13 cellular contexts compared by ENCODE assay signal in genomic region chr1:15714438-15715136, GRCh38. TPM values are rescaled to one million over a fixed set of nuclear protein-coding genes. Genes with fewer than 3 reads are reported as not detected.
A peak's percentile ranks its signal among the peaks of the same experiment; 100 is the strongest.
DNase-seq lines count a peak whose midpoint lies in the region; ATAC-seq and TF ChIP-seq lines count a peak whose summit lies in the region.
"Had no signal": no experiment of that assay in that cellular context is flagged by ENCODE, and none has a peak within 500 bp of the region (broad histone marks: within the 10 kb centered on the region; RNA-seq: fewer than 3 reads in every experiment).

No MANE protein-coding gene starts in this region.

- no peak for TF ChIP-seq RAD21 in IMR-90 (IDR thresholded peaks at IDR 0.05; ENCODE audit: low read length)

- POLR2A ChIA-PET in IMR-90 (lab: Charles Lee; ENCODE audit: unreplicated experiment), result no interaction called here

- H3K27me3 ChIP-seq in IMR-90 (ENCODE audit: control insufficient read depth, insufficient read depth, low read length) (no peaks in the 10 kb centered on the region), stomach (no peaks in the 10 kb centered on the region)

- H2AK5ac ChIP-seq in IMR-90 (ENCODE audit: low read depth, low read length), result peak overlapping the region; percentile 23; the same call in 1 of the 2 replicates

- intact Hi-C loops in IMR-90 (cut with micrococcal nuclease), result no loop called here
- intact Hi-C loops in stomach (cut with DNase I; ENCODE audit: low total_unique reads), result no loop called here

- H4K91ac ChIP-seq in IMR-90 (ENCODE audit: insufficient read depth, low read depth, low read length), result no peak overlapping the region

- H2AK9ac ChIP-seq in IMR-90 (replicated peaks; ENCODE audit: low read depth, low read length, poor library complexity), result peak overlapping the region; percentile 4

- H2BK15ac ChIP-seq in IMR-90 (ENCODE audit: low read depth, low read length), result peak overlapping the region; percentile 2; the same call in 1 of the 3 replicates

- H2BK120ac ChIP-seq in IMR-90 (ENCODE audit: low read depth, low read length), result no peak overlapping the region

- 0 out of 2 replicates have a peak overlapping the region, but pooled peaks have one; percentile 13 for H3K23ac ChIP-seq in IMR-90 (ENCODE audit: low read depth, low read length)

- no peak overlapping the region for H3K18ac ChIP-seq in IMR-90 (ENCODE audit: low read depth, low read length)

- dilution Hi-C loops in IMR-90 (cut with HindIII; ENCODE audit: low sequenced_read_pairs, unreplicated experiment), result no loop called here

- no peak overlapping the region for H3K9ac ChIP-seq in IMR-90 (ENCODE audit: low read depth, low read length)

- H2BK5ac ChIP-seq in IMR-90 (ENCODE audit: low read depth, low read length, poor library complexity, severe bottlenecking), result no peak overlapping the region

- no peak for TF ChIP-seq EP300 in stomach (IDR thresholded peaks at IDR 0.05)

- peak overlapping the region; percentile 43; the same call in 1 of the 2 replicates for H3K14ac ChIP-seq in IMR-90 (replicated peaks; ENCODE audit: low read depth, low read length)

- no TSS peak for BruUV-seq in IMR-90 (replicated peaks; lab: Mats Ljungman, UMichigan)

- H2AFZ ChIP-seq in IMR-90 (replicated peaks; ENCODE audit: low read length, poor library complexity), result peak overlapping the region; percentile 5

- H3K4me2 ChIP-seq in IMR-90 (ENCODE audit: low read depth, low read length), result no peak overlapping the region; the same call in 1 of the 2 replicates

- peaks cover 40 to 58% of the 10 kb centered on the region in 2 experiments for H3K79me1 ChIP-seq in IMR-90 (ENCODE audit: low read depth in 1 of 2, low read length in 2 of 2)

- H3K27ac ChIP-seq in IMR-90 (ENCODE audit: insufficient read depth, low read length) (peak overlapping the region; percentile 45; the same call in 1 of the 2 replicates), stomach (peak overlapping the region in 3 of 5 donors; percentile 29 to 85 (median 56))
- H3K27ac ChIP-seq: HL-60 had no signal

- peaks cover 9% of the 10 kb centered on the region for H3K9me1 ChIP-seq in IMR-90 (ENCODE audit: insufficient read depth, low read length)

- ATAC-seq in IMR-90 (ENCODE audit: low read depth), result peak; percentile 90
- ATAC-seq in HG03520 (IDR thresholded peaks at IDR 0.05; ENCODE audit: unreplicated experiment), result no peak

- peaks cover 31% of the 10 kb centered on the region for H3K36me3 ChIP-seq in IMR-90 (ENCODE audit: control insufficient read depth, insufficient read depth, low read length)
- peaks cover 25 to 39% (median 34%) of the 10 kb centered on the region in 4 donors for H3K36me3 ChIP-seq in stomach

- CTCF ChIA-PET in IMR-90 (lab: Yijun Ruan, JAX), result no interaction called here

- H3K56ac ChIP-seq in IMR-90 (ENCODE audit: extremely low read depth, insufficient read depth, low read length), result no peak overlapping the region

- peaks cover 39% of the 10 kb centered on the region for H4K20me1 ChIP-seq in IMR-90 (ENCODE audit: insufficient read depth, low read length)

- peak overlapping the region; percentile 35 for H3K4ac ChIP-seq in IMR-90 (ENCODE audit: low read depth, low read length)

- in situ Hi-C loops in IMR-90 (cut with MboI; ENCODE audit: low sequenced_read_pairs), result no loop called here

- H4K5ac ChIP-seq in IMR-90 (ENCODE audit: low read depth, low read length), result no peak overlapping the region

- TF ChIP-seq POLR2A in IMR-90 (IDR thresholded peaks at IDR 0.05; ENCODE audit: low read depth, low read length), result no peak
- TF ChIP-seq POLR2A in stomach (IDR thresholded peaks at IDR 0.05), result no peak

- TF ChIP-seq CTCF in IMR-90 (conservative IDR thresholded peaks at IDR 0.05; ENCODE audit: low read depth, low read length) (no peak), stomach (IDR thresholded peaks at IDR 0.05) (no peak)

- 0 out of 2 replicates have a peak overlapping the region, but pooled peaks have one; percentile 2 for H2BK20ac ChIP-seq in IMR-90 (ENCODE audit: low read depth, low read length)

- H4K8ac ChIP-seq in IMR-90 (ENCODE audit: low read depth in 2 of 2, low read length in 2 of 2), result 0 out of 4 replicates have a peak overlapping the region, but pooled peaks of 1 of the 2 experiments have one; percentile 2

- no peaks in the 10 kb centered on the region for H3K9me3 ChIP-seq in IMR-90 (ENCODE audit: control insufficient read depth, insufficient read depth, low read length)
- no peaks in the 10 kb centered on the region for H3K9me3 ChIP-seq in stomach

- peak; percentile 75 for DNase-seq in IMR-90
- peak; percentile 81 for DNase-seq in cerebellar cortex (ENCODE audit: low spot score)
- peak; percentile 23 to 46 for DNase-seq in hippocampal formation (lab: John Stamatoyannopoulos, UW)
- no peak for DNase-seq in stomach
- no peak for DNase-seq in NCI-H345 (lab: John Stamatoyannopoulos, UW)
- no peak for DNase-seq in NCI-H1930 (lab: John Stamatoyannopoulos, UW)
- no peak for DNase-seq in NCI-H1092 treated with DMSO at 0.1 percent for 48 hours (lab: John Stamatoyannopoulos, UW)
- DNase-seq: activated effector memory CD4-positive, alpha-beta T cell treated with anti-CD3 and anti-CD28 coated beads, Interleukin-2, amount 50 U/mL, for 16 hours; NCI-H2081 treated with DMSO at 0.1 percent for 48 hours; retina; T-helper 2 cell had no signal

- H3K4me1 ChIP-seq in IMR-90 (ENCODE audit: control insufficient read depth, insufficient read depth, low read length), result peaks cover 5% of the 10 kb centered on the region
- H3K4me1 ChIP-seq in stomach, result peaks cover 27 to 67% (median 44%) of the 10 kb centered on the region in 4 donors

- no CpG with 5 or more reads among the region's 4 CpGs for WGBS in IMR-90 (ENCODE audit: extremely low coverage in 2 of 2, insufficient read length in 1 of 2), 2 experiments
- 45 to 70% (median 47%) methylated on average over 3 to 4 of the region's 4 CpGs for WGBS in stomach, 5 donors

- H3K4me3 ChIP-seq in IMR-90 (ENCODE audit: insufficient read depth, low read depth, low read length) (no peak overlapping the region), stomach (no peak overlapping the region)

TF ChIP-seq in IMR-90, 13 proteins besides CTCF, POLR2A, EP300 and RAD21:
- TF ChIP-seq MXI1 (IDR thresholded peaks at IDR 0.05; ENCODE audit: borderline replicate concordance, low read depth, low read length) (peak; percentile 67; the same call in 1 of the 2 replicates), MAZ (IDR thresholded peaks at IDR 0.05; ENCODE audit: borderline replicate concordance, low read depth, low read length) (no peak), BHLHE40 (IDR thresholded peaks at IDR 0.05; ENCODE audit: low read depth, low read length) (no peak), CHD1 (IDR thresholded peaks at IDR 0.05; ENCODE audit: low read depth, low read length) (no peak), CEBPB (IDR thresholded peaks at IDR 0.05; ENCODE audit: low read depth, low read length) (no peak)

RNA-seq across cellular contexts. Expression of gene SLC25A34, which starts 21.5 kb away (rescaled TPM):
- total RNA-seq in IMR-90 (2012; rRNA removed), result under 0.01 TPM in 1 of 2 replicates, not detected in the other
- 0.72 and 1.1 TPM in 2 replicates for polyA plus RNA-seq in IMR-90 (2012; rRNA removed)
- polyA plus RNA-seq in IMR-90 (2012; cell fraction: cytosol; rRNA removed), result 0.08 and 0.45 TPM in 2 replicates
- 5.3 and 9.5 TPM in 2 replicates for polyA plus RNA-seq in IMR-90 (2012; cell fraction: nucleus; rRNA removed; ENCODE audit: low replicate concordance)
- 10 to 100 TPM in 2 of 5 donors, 1 to 10 TPM in 2, not detected in 1; 1.8 to 16.9 (median 7.5) TPM for total RNA-seq in stomach
- 1 to 10 TPM in 2 of 3 donors, under 1 TPM in 1; 0.75 to 4.1 (median 1.9) TPM for polyA plus RNA-seq in stomach

RNA-seq across cellular contexts. Expression of gene TMEM82, which starts 27.7 kb away (rescaled TPM):
- not detected in 2 replicates for total RNA-seq in IMR-90 (2012; rRNA removed)
- polyA plus RNA-seq in IMR-90 (2012; rRNA removed), result not detected in 2 replicates
- not detected in 2 replicates for polyA plus RNA-seq in IMR-90 (2012; cell fraction: cytosol; rRNA removed)
- not detected in 2 replicates for polyA plus RNA-seq in IMR-90 (2012; cell fraction: nucleus; rRNA removed; ENCODE audit: low replicate concordance)
- total RNA-seq in stomach, result 1 to 10 TPM in 2 of 5 donors, not detected in 3; 2.2 to 4.9 TPM
- polyA plus RNA-seq in stomach, result under 1 TPM in 2 of 3 donors, not detected in 1; 0.10 to 0.75 TPM

RNA-seq across cellular contexts. Expression of gene PLEKHM2, which starts 30.5 kb away (rescaled TPM):
- total RNA-seq in IMR-90 (2012; rRNA removed), result 23.1 and 24.7 TPM in 2 replicates
- polyA plus RNA-seq in IMR-90 (2012; rRNA removed), result 48.0 and 51.2 TPM in 2 replicates
- polyA plus RNA-seq in IMR-90 (2012; cell fraction: cytosol; rRNA removed), result 36.8 and 54.1 TPM in 2 replicates
- polyA plus RNA-seq in IMR-90 (2012; cell fraction: nucleus; rRNA removed; ENCODE audit: low replicate concordance), result 90.9 and 180 TPM in 2 replicates
- 10 to 100 TPM; 22.3 to 63.0 (median 36.2) TPM for total RNA-seq in stomach
- 10 to 100 TPM; 19.3 to 33.9 (median 25.2) TPM for polyA plus RNA-seq in stomach

RNA-seq across cellular contexts. Expression of gene FBLIM1, which starts 44.0 kb away (rescaled TPM):
- 43.6 and 52.2 TPM in 2 replicates for total RNA-seq in IMR-90 (2012; rRNA removed)
- polyA plus RNA-seq in IMR-90 (2012; rRNA removed), result 140 and 159 TPM in 2 replicates
- polyA plus RNA-seq in IMR-90 (2012; cell fraction: cytosol; rRNA removed), result 157 and 164 TPM in 2 replicates
- 95.1 and 141 TPM in 2 replicates for polyA plus RNA-seq in IMR-90 (2012; cell fraction: nucleus; rRNA removed; ENCODE audit: low replicate concordance)
- total RNA-seq in stomach, result 10 to 100 TPM; 47.0 to 92.1 (median 81.3) TPM
- 100 to 1,000 TPM in 1 of 3 donors, 10 to 100 TPM in 2; 17.5 to 128 (median 44.6) TPM for polyA plus RNA-seq in stomach

Comparison
In these comparisons a context has a peak if more than half of its experiments do, and no peak if none do; other contexts are left out.
1. DNase-seq: peak in IMR-90 (single experiment), cerebellar cortex (single experiment) and hippocampal formation (2 of 2); none in stomach (single experiment), NCI-H345 (single experiment), NCI-H1930 (0 of 2) and NCI-H1092 treated with DMSO at 0.1 percent for 48 hours (single experiment).